8 cellular contexts compared by ENCODE assay signal in the genomic region with DNA sequence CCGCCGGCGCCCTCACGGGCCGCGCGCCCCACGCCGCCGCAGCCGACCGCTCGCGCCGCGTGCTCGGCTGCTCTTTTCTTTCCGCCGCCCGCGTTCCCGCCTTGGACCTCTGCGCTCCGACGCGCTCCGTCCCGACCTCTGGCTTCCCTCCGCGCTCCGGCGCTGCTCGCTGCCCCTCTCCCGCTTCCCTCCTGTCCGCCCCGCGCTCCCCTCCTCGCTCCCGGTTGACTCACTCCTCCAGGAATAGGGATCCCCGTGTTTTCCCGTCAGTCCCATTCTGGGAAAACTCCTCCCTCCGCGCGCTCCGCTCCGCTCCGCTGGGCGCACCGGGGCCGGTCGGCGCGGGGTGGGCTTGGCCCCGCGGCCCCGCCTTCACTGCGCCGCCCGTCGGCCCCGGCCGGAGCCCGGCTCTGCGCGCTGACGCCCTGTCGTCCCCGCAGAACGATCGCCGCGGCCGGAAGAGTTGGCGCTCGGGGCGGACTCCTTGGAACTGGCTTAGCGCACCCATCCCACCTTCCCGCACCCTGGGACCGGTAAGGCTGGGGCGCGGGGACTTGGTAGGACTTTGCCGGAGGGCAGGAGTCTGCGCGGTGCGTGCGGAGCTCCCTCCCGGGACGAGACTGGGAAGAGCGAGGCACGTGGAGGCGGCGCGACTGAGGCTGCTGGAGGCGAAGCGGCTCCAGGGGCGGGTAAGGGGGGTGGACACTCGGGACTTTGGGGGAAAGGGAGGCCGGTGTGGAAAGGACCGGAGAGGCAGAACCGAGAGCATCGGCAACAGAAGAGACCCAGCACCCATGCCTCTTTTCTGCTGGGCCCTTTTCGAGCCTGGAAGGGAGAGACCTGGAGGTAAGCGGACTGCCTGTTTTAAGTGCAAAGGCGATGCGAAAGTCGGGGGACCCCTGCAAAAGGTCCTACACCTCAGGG. TPM values are rescaled to one million over a fixed set of nuclear protein-coding genes. Genes with fewer than 3 reads are reported as not detected.
DNase-seq lines count a peak whose midpoint lies in the region; ATAC-seq, FAIRE-seq and TF ChIP-seq lines count a peak whose summit lies in the region.

No MANE protein-coding gene starts in this region.

- TF ChIP-seq CTCF in AG04449 (IDR thresholded peaks at IDR 0.05; ENCODE audit: insufficient read depth, low read length, missing control alignments) (no peak), GM10248 (IDR thresholded peaks at IDR 0.05; ENCODE audit: control extremely low read depth, extremely low read depth, low read depth, missing control alignments) (no peak), body of pancreas (IDR thresholded peaks at IDR 0.05) (no peak)

- TF ChIP-seq POLR2A in body of pancreas (IDR thresholded peaks at IDR 0.05), result peak; percentile 31 to 59 (median 58)

- H3K27ac ChIP-seq in body of pancreas (peak overlapping the region; percentile 90 to 95 (median 93)), small intestine (ENCODE audit: low read depth in 1 of 2, low read length in 1 of 2) (peak overlapping the region in 1 of 2 donors; percentile 83)

- no peak for FAIRE-seq in small intestine (lab: Jason Lieb, UNC)

- POLR2A ChIA-PET in AG04449 (lab: Yijun Ruan, JAX) (interaction anchor here (1.0 to 1.5 kb wide), 3 partner anchors 17 to 80 kb away, joined by 3 to 4 read pairs (median 3); no protein-coding TSS in a partner anchor), GM10248 (lab: Yijun Ruan, JAX) (no interaction called here)

- peak overlapping the region; percentile 80 for H3K4me3 ChIP-seq in AG04449 (ENCODE audit: low read depth, low read length)
- peak overlapping the region; percentile 22 to 36 for H3K4me3 ChIP-seq in body of pancreas
- peak overlapping the region; percentile 83 for H3K4me3 ChIP-seq in iPS-18c (ENCODE audit: insufficient read depth, low read depth, low read length)
- peak overlapping the region; percentile 32 to 69 for H3K4me3 ChIP-seq in small intestine (ENCODE audit: low read depth in 1 of 2, low read length in 2 of 2)

- 2 to 5% methylated on average over 37 to 87 of the region's 106 CpGs for WGBS in body of pancreas, 2 donors
- WGBS in small intestine, 3 donors, result 3 to 6% (median 3%) methylated on average over 66 to 106 of the region's 106 CpGs

- ATAC-seq in body of pancreas, result peak; percentile 47

- CTCF ChIA-PET in AG04449 (lab: Yijun Ruan, JAX), result interaction anchor here (1.3 kb wide), 1 partner anchor 18 kb away, joined by 3 read pairs; no protein-coding TSS in a partner anchor
- CTCF ChIA-PET in GM10248 (lab: Yijun Ruan, JAX), result no interaction called here

- H3K27me3 ChIP-seq in body of pancreas, result no peaks in the 10 kb centered on the region
- H3K27me3 ChIP-seq in small intestine (ENCODE audit: control insufficient read depth in 2 of 2, insufficient read depth in 2 of 2, low read length in 2 of 2), result peaks cover 0 to 3% of the 10 kb centered on the region in 2 donors

- no peak for DNase-seq in AG04449 (ENCODE audit: low read depth, low spot score)
- DNase-seq in GM10248 (ENCODE audit: extremely low spot score), result peak; percentile 65
- peak; percentile 62 to 83 for DNase-seq in NCI-H526 (lab: John Stamatoyannopoulos, UW)
- peak; percentile 60 to 63 (median 62) for DNase-seq in body of pancreas
- DNase-seq in small intestine, result peak; percentile 52
- no peak for DNase-seq in stimulated activated naive CD4-positive, alpha-beta T cell (lab: John Stamatoyannopoulos, UW)
- no peak for DNase-seq in NCI-H128 (lab: John Stamatoyannopoulos, UW; ENCODE audit: unreplicated experiment)

- H3K9me3 ChIP-seq in body of pancreas, result no peaks in the 10 kb centered on the region
- H3K9me3 ChIP-seq in iPS-18c (ENCODE audit: control insufficient read depth, insufficient read depth, low read length), result no peaks in the 10 kb centered on the region
- H3K9me3 ChIP-seq in small intestine (ENCODE audit: control insufficient read depth, low read depth), result no peaks in the 10 kb centered on the region

- intact Hi-C loops in body of pancreas (cut with DNase I), result loop anchor here (10.0 kb wide), 1 partner anchor 75 kb away; no protein-coding TSS in a partner anchor

- H3K4me1 ChIP-seq in body of pancreas (peaks cover 53% of the 10 kb centered on the region), small intestine (ENCODE audit: control insufficient read depth in 2 of 2, insufficient read depth in 1 of 2, low read depth in 1 of 2, low read length in 1 of 2) (peaks cover 2 to 11% of the 10 kb centered on the region in 2 donors)

- peaks cover 0 to 2% of the 10 kb centered on the region in 2 donors for H3K36me3 ChIP-seq in body of pancreas (replicated peaks in 1 of 2; ENCODE audit: insufficient read depth in 1 of 2, low read depth in 2 of 2)
- no peaks in the 10 kb centered on the region for H3K36me3 ChIP-seq in small intestine (ENCODE audit: control insufficient read depth in 2 of 2, insufficient read depth in 2 of 2, low read length in 2 of 2)

RNA-seq across cellular contexts. Expression of a gene that starts 0.6 kb away (rescaled TPM):
- total RNA-seq in body of pancreas, result 10 to 100 TPM; 25.1 to 28.5 TPM
- polyA plus RNA-seq in small intestine, result 10 to 100 TPM in 2 of 3 donors, 1 to 10 TPM in 1; 8.9 to 18.7 (median 11.6) TPM

Comparison
In these comparisons a context has a peak if more than half of its experiments do, and no peak if none do; other contexts are left out.
1. DNase-seq: peak in GM10248 (single experiment), NCI-H526 (2 of 2), body of pancreas (4 of 4) and small intestine (single experiment); none in AG04449 (single experiment), stimulated activated naive CD4-positive, alpha-beta T cell (0 of 6) and NCI-H128 (single experiment).
2. H3K4me3 ChIP-seq: peak in every context shown above with its lines; median percentile 83 in iPS-18c; 80 in AG04449; 50 in small intestine; 29 in body of pancreas.